In the genomic region with DNA sequence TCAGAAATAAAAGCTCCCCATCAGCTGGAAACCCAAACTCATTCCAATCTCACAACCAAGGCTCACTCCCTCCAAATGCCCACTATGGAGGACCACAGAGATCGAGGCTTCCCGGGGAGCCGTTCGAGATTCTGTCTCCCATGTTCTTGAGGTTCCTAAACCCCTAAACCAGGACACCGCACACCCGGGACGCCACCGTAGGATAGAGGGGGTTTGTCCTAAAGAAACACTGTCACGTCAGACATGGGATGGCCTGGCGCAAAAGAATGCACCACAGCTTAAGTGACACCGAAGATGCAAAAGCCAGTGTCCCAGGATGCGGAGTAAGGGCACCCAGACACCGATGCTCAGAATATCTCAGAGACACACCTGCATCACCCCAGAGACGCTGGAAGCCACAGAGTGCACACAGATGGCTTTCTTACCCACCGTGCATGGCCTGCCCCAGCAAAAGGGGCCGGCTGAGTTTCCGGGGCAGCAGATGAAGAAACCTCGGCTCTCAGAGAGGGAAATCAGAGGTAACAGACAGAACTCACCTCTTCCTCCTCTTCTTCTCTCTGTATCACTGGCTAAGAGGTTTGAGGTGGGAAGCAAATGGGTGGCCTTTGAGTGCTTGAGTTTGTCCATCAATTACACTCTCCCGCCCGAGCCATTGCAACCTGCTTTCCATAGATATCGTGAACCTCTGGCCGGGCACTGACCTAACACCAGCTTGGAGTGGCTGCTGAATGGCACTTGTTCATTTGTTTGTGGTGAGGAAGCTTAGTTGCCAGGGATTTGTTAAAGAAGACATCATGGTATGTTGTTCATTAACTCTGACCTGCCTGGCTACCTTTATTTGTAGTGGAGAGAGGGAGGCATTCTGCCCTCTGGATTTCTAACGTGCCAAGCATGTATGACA, we compare ENCODE assay signal across 15 cellular contexts.
DNase-seq lines count a peak whose midpoint lies in the region; ATAC-seq and TF ChIP-seq lines count a peak whose summit lies in the region.
"Had no signal": no experiment of that assay in that cellular context is flagged by ENCODE, and none has a peak within 500 bp of the region (broad histone marks: within the 10 kb centered on the region; RNA-seq: fewer than 3 reads in every experiment).

No MANE protein-coding gene starts in this region.

- H3K27me3 Mint-ChIP-seq in stimulated activated naive CD8-positive, alpha-beta T cell treated with anti-CD3 and anti-CD28 coated beads, Interleukin-15, amount 100 ng/mL, for 72 hours = peaks cover 12% of the 10 kb centered on the region
- no peaks in the 10 kb centered on the region for H3K27me3 Mint-ChIP-seq in activated CD8-positive, alpha-beta T cell treated with anti-CD3 and anti-CD28 coated beads for 36 hours
- H3K27me3 Mint-ChIP-seq in naive B cell = peaks cover 27 to 73% (median 30%) of the 10 kb centered on the region in 3 donors
- peaks cover 4% of the 10 kb centered on the region for H3K27me3 Mint-ChIP-seq in endothelial cell (ENCODE audit: unreplicated experiment)

- ATAC-seq in stimulated activated naive CD8-positive, alpha-beta T cell treated with anti-CD3 and anti-CD28 coated beads, Interleukin-15, amount 100 ng/mL, for 72 hours = peak; percentile 33
- ATAC-seq in stimulated activated naive CD8-positive, alpha-beta T cell treated with anti-CD3 and anti-CD28 coated beads, Interleukin-15, Interleukin-2, amounts not matched to agents 100 U/mL and 50 U/mL, for 24 hours = no peak
- peak; percentile 58 for ATAC-seq in activated CD8-positive, alpha-beta T cell treated with anti-CD3 and anti-CD28 coated beads for 36 hours
- peak; percentile 76 to 86 for ATAC-seq in naive B cell (ENCODE audit: low read depth in 2 of 2)
- no peak for ATAC-seq in HG02981 (IDR thresholded peaks at IDR 0.05; ENCODE audit: unreplicated experiment)

- POLR2A ChIA-PET in activated CD8-positive, alpha-beta T cell treated with anti-CD3 and anti-CD28 coated beads for 36 hours (lab: Charles Lee) = interaction anchor here (0.8 kb wide), 1 partner anchor 57 kb away, joined by 3 read pairs; no protein-coding TSS in a partner anchor

- H3K27ac Mint-ChIP-seq in stimulated activated naive CD8-positive, alpha-beta T cell treated with anti-CD3 and anti-CD28 coated beads, Interleukin-15, amount 100 ng/mL, for 72 hours = peak overlapping the region in 1 of 2 donors; percentile 27
- no peak overlapping the region for H3K27ac Mint-ChIP-seq in activated CD8-positive, alpha-beta T cell treated with anti-CD3 and anti-CD28 coated beads for 36 hours
- H3K27ac Mint-ChIP-seq in naive B cell (peak overlapping the region in 4 of 6 donors; percentile 19 to 76 (median 58)), endothelial cell (ENCODE audit: unreplicated experiment) (no peak overlapping the region)

- DNase-seq in stimulated activated naive CD8-positive, alpha-beta T cell treated with anti-CD3 and anti-CD28 coated beads, Interleukin-15, amount 100 ng/mL, for 72 hours = no peak
- DNase-seq in stimulated activated naive CD8-positive, alpha-beta T cell treated with anti-CD3 and anti-CD28 coated beads, Interleukin-15, Interleukin-2, amounts not matched to agents 100 U/mL and 50 U/mL, for 24 hours = no peak
- no peak for DNase-seq in activated CD8-positive, alpha-beta T cell treated with anti-CD3 and anti-CD28 coated beads for 36 hours
- DNase-seq in naive B cell (peak; percentile 48), endothelial cell (ENCODE audit: low spot score) (no peak), GM19238 (ENCODE audit: insufficient read length, low spot score) (no peak), G401 (ENCODE audit: low spot score) (no peak)
- DNase-seq: activated CD4-positive, alpha-beta T cell treated with anti-CD3 and anti-CD28 coated beads for 1 hour; cerebellar nuclear complex; NCI-H2029 treated with DMSO at 0.1 percent for 48 hours; NCI-H446 treated with DMSO at 0.1 percent for 48 hours; occipital lobe; SIG-M5; testis had no signal

- no peaks in the 10 kb centered on the region for H3K9me3 Mint-ChIP-seq in stimulated activated naive CD8-positive, alpha-beta T cell treated with anti-CD3 and anti-CD28 coated beads, Interleukin-15, amount 100 ng/mL, for 72 hours
- H3K9me3 Mint-ChIP-seq in activated CD8-positive, alpha-beta T cell treated with anti-CD3 and anti-CD28 coated beads for 36 hours = no peaks in the 10 kb centered on the region
- H3K9me3 Mint-ChIP-seq in naive B cell (no peaks in the 10 kb centered on the region), endothelial cell (ENCODE audit: unreplicated experiment) (no peaks in the 10 kb centered on the region)

- CTCF ChIA-PET in activated CD8-positive, alpha-beta T cell treated with anti-CD3 and anti-CD28 coated beads for 36 hours (lab: Charles Lee) = interaction anchor here (1.5 to 2.0 kb wide), 2 partner anchors 120 to 121 kb away, joined by 5 to 6 read pairs; no protein-coding TSS in a partner anchor

- in situ Hi-C loops in G401 (cut with HindIII; ENCODE audit: low sequenced_read_pairs) = no loop called here

- intact Hi-C loops in activated CD8-positive, alpha-beta T cell treated with anti-CD3 and anti-CD28 coated beads for 36 hours (cut with micrococcal nuclease) = no loop called here

- H3K4me1 Mint-ChIP-seq in stimulated activated naive CD8-positive, alpha-beta T cell treated with anti-CD3 and anti-CD28 coated beads, Interleukin-15, amount 100 ng/mL, for 72 hours = peaks cover 44% of the 10 kb centered on the region
- peaks cover 20% of the 10 kb centered on the region for H3K4me1 Mint-ChIP-seq in activated CD8-positive, alpha-beta T cell treated with anti-CD3 and anti-CD28 coated beads for 36 hours (ENCODE audit: low read depth)
- H3K4me1 Mint-ChIP-seq in naive B cell = peaks cover 23 to 37% (median 35%) of the 10 kb centered on the region in 3 donors
- no peaks in the 10 kb centered on the region for H3K4me1 Mint-ChIP-seq in endothelial cell (ENCODE audit: unreplicated experiment)

- no peak for TF ChIP-seq CTCF in activated CD8-positive, alpha-beta T cell treated with anti-CD3 and anti-CD28 coated beads for 36 hours (IDR thresholded peaks at IDR 0.05)
- no peak for TF ChIP-seq CTCF in endothelial cell (IDR thresholded peaks at IDR 0.05; ENCODE audit: unreplicated experiment)

- H3K4me3 Mint-ChIP-seq in stimulated activated naive CD8-positive, alpha-beta T cell treated with anti-CD3 and anti-CD28 coated beads, Interleukin-15, amount 100 ng/mL, for 72 hours = no peak overlapping the region
- H3K4me3 Mint-ChIP-seq in activated CD8-positive, alpha-beta T cell treated with anti-CD3 and anti-CD28 coated beads for 36 hours = no peak overlapping the region
- H3K4me3 Mint-ChIP-seq in naive B cell = peak overlapping the region in 3 of 8 donors; percentile 28 to 37 (median 36)
- H3K4me3 Mint-ChIP-seq in endothelial cell (ENCODE audit: unreplicated experiment) = no peak overlapping the region

- H3K36me3 Mint-ChIP-seq in activated CD8-positive, alpha-beta T cell treated with anti-CD3 and anti-CD28 coated beads for 36 hours (ENCODE audit: low read depth) = no peaks in the 10 kb centered on the region
- no peaks in the 10 kb centered on the region for H3K36me3 Mint-ChIP-seq in naive B cell
- no peaks in the 10 kb centered on the region for H3K36me3 Mint-ChIP-seq in endothelial cell (ENCODE audit: low read depth, unreplicated experiment)

Comparison
In these comparisons a context has a peak if more than half of its experiments do, and no peak if none do; other contexts are left out.
1. ATAC-seq: peak in stimulated activated naive CD8-positive, alpha-beta T cell treated with anti-CD3 and anti-CD28 coated beads, Interleukin-15, amount 100 ng/mL, for 72 hours (single experiment), activated CD8-positive, alpha-beta T cell treated with anti-CD3 and anti-CD28 coated beads for 36 hours (single experiment) and naive B cell (2 of 2); none in stimulated activated naive CD8-positive, alpha-beta T cell treated with anti-CD3 and anti-CD28 coated beads, Interleukin-15, Interleukin-2, amounts not matched to agents 100 U/mL and 50 U/mL, for 24 hours (single experiment) and HG02981 (single experiment).
2. H3K27ac Mint-ChIP-seq: peak in naive B cell (4 of 6); none in activated CD8-positive, alpha-beta T cell treated with anti-CD3 and anti-CD28 coated beads for 36 hours (single experiment) and endothelial cell (single experiment).